10 cellular contexts compared by ENCODE assay signal in genomic region chr17:81651692-81652091, GRCh38. TPM values are rescaled to one million over a fixed set of nuclear protein-coding genes. Genes with fewer than 3 reads are reported as not detected.
A peak's percentile ranks its signal among the peaks of the same experiment; 100 is the strongest.
DNase-seq lines count a peak whose midpoint lies in the region; TF ChIP-seq lines count a peak whose summit lies in the region.
"Had no signal": no experiment of that assay in that cellular context is flagged by ENCODE, and none has a peak within 500 bp of the region (broad histone marks: within the 10 kb centered on the region; RNA-seq: fewer than 3 reads in every experiment).

No MANE protein-coding gene starts in this region.

- no peaks in the 10 kb centered on the region for H3K79me2 ChIP-seq in mammary epithelial cell (ENCODE audit: insufficient read depth, low read length)

- dilution Hi-C loops in mammary epithelial cell (cut with HindIII; ENCODE audit: low sequenced_read_pairs) = no loop called here

- H3K9me3 ChIP-seq in MG63 (peaks cover 6% of the 10 kb centered on the region; the same call in 1 of the 2 replicates), mammary epithelial cell (replicated peaks; ENCODE audit: insufficient read depth, low read length) (peaks cover 3% of the 10 kb centered on the region), ascending aorta (peaks cover 0 to 4% of the 10 kb centered on the region in 2 donors)
- H3K9me3 ChIP-seq: left lung had no signal

- H3K4me3 ChIP-seq in MG63 (no peak overlapping the region), mammary epithelial cell (replicated peaks in 1 of 3; ENCODE audit: insufficient read depth in 1 of 3, low read depth in 2 of 3, low read length in 3 of 3) (no peak overlapping the region), ascending aorta (no peak overlapping the region), lower leg skin (ENCODE audit: low read depth, poor library complexity, severe bottlenecking) (no peak overlapping the region)
- H3K4me3 ChIP-seq: left lung had no signal

- H4K20me1 ChIP-seq in mammary epithelial cell (ENCODE audit: insufficient read depth, low read length) = no peaks in the 10 kb centered on the region

- H2AFZ ChIP-seq in mammary epithelial cell (ENCODE audit: low read depth, low read length) = peak overlapping the region; percentile 44

- WGBS in mammary epithelial cell (ENCODE audit: low coverage, missing lambda C conversion rate) = 47% methylated on average over 8 of the region's 10 CpGs
- WGBS in lower leg skin, 2 donors = 80 to 86% methylated on average over 7 to 10 of the region's 10 CpGs

- CTCF ChIA-PET in mammary epithelial cell (lab: Charles Lee; ENCODE audit: low non-redundant PET) = no interaction called here

- no peak overlapping the region for H3K27ac ChIP-seq in mammary epithelial cell (ENCODE audit: insufficient read depth, low read depth, low read length)
- H3K27ac ChIP-seq in ascending aorta = no peak overlapping the region
- H3K27ac ChIP-seq: left lung had no signal

- in situ Hi-C loops in mammary epithelial cell (cut with MboI; ENCODE audit: low sequenced_read_pairs in 2 of 2) (no loop called here), KBM-7 (cut with MboI; ENCODE audit: low pct_unique_long_range_greater_than_20kb, low sequenced_read_pairs) (no loop called here)

- BruUV-seq in mammary epithelial cell (replicated peaks; lab: Mats Ljungman, UMichigan) = no TSS peak

- peaks cover 12% of the 10 kb centered on the region for H3K4me1 ChIP-seq in mammary epithelial cell (ENCODE audit: insufficient read depth, low read length)
- H3K4me1 ChIP-seq in ascending aorta = no peaks in the 10 kb centered on the region

- intact Hi-C loops in mammary epithelial cell (cut with micrococcal nuclease) (no loop called here), ascending aorta (cut with DNase I) (no loop called here), lower leg skin (cut with DNase I; ENCODE audit: low total_unique reads) (no loop called here)

- H3K4me2 ChIP-seq in mammary epithelial cell (ENCODE audit: insufficient read depth, low read depth, low read length) = no peak overlapping the region

- no peak for TF ChIP-seq POLR2A in lower leg skin (IDR thresholded peaks at IDR 0.05)

- H3K27me3 ChIP-seq in MG63 (no peaks in the 10 kb centered on the region), mammary epithelial cell (ENCODE audit: insufficient read depth, low read length) (peaks cover 11% of the 10 kb centered on the region), ascending aorta (peaks cover 5% of the 10 kb centered on the region)

- H3K9ac ChIP-seq in mammary epithelial cell (ENCODE audit: insufficient read depth, low read length) = no peak overlapping the region

- no peak for TF ChIP-seq CTCF in mammary epithelial cell (conservative IDR thresholded peaks at IDR 0.05 in 1 of 2, IDR thresholded peaks at IDR 0.05 in 1 of 2; ENCODE audit: extremely low read depth in 1 of 2, insufficient read depth in 1 of 2, low read depth in 1 of 2, low read length in 2 of 2)
- TF ChIP-seq CTCF in ascending aorta (IDR thresholded peaks at IDR 0.05) = no peak
- no peak for TF ChIP-seq CTCF in lower leg skin (IDR thresholded peaks at IDR 0.05)

- H3K36me3 ChIP-seq in MG63 (no peaks in the 10 kb centered on the region), mammary epithelial cell (ENCODE audit: insufficient read depth, low read length) (no peaks in the 10 kb centered on the region), ascending aorta (no peaks in the 10 kb centered on the region)
- H3K36me3 ChIP-seq: left lung had no signal

- peak; percentile 96 for DNase-seq in EH (ENCODE audit: low read depth)
- peak; percentile 94 for DNase-seq in MG63
- peak; percentile 69 for DNase-seq in mammary epithelial cell
- peak; percentile 27 for DNase-seq in non-pigmented ciliary epithelial cell (ENCODE audit: low read depth)
- DNase-seq in KBM-7 = no peak
- no peak for DNase-seq in ascending aorta (ENCODE audit: low spot score in 2 of 2)
- DNase-seq in lower leg skin (ENCODE audit: low spot score in 2 of 2) = no peak
- DNase-seq: NCI-H187 treated with DMSO at 0.1 percent for 48 hours had no signal

RNA-seq across cellular contexts. Expression of gene PDE6G, which starts 4.7 kb away (rescaled TPM):
- not detected in 2 replicates for total RNA-seq in MG63 (2014; rRNA removed; shearing (Covaris generic); ENCODE audit: low replicate concordance)
- total RNA-seq in mammary epithelial cell (under 1 TPM in 1 of 2 donors, not detected in 1; 0.17 TPM), ascending aorta (not detected), lower leg skin (1 to 10 TPM in 2 of 4 donors, under 1 TPM in 1, not detected in 1; 0.30 to 8.9 (median 1.1) TPM)
- polyA plus RNA-seq in mammary epithelial cell = not detected
- polyA minus RNA-seq in mammary epithelial cell = not detected
- total RNA-seq: cerebellum had no signal

RNA-seq across cellular contexts. Expression of gene TSPAN10, which starts 14.7 kb away (rescaled TPM):
- 2.6 and 3.7 TPM in 2 replicates for total RNA-seq in MG63 (2014; rRNA removed; shearing (Covaris generic); ENCODE audit: low replicate concordance)
- total RNA-seq in mammary epithelial cell = 1 to 10 TPM; 1.7 to 1.8 TPM
- 1.1 TPM for polyA plus RNA-seq in mammary epithelial cell
- polyA minus RNA-seq in mammary epithelial cell = not detected
- not detected for total RNA-seq in ascending aorta
- total RNA-seq in lower leg skin = 1 to 10 TPM in 2 of 4 donors, under 1 TPM in 1, not detected in 1; 0.57 to 2.5 (median 1.6) TPM

RNA-seq across cellular contexts. Expression of gene OXLD1, which starts 14.7 kb away (rescaled TPM):
- total RNA-seq in MG63 (2014; rRNA removed; shearing (Covaris generic); ENCODE audit: low replicate concordance) = 61.1 and 64.7 TPM in 2 replicates
- total RNA-seq in mammary epithelial cell (10 to 100 TPM; 25.2 to 42.4 TPM), ascending aorta (96.1 TPM), lower leg skin (10 to 100 TPM; 33.5 to 68.3 (median 48.2) TPM)
- 22.7 TPM for polyA plus RNA-seq in mammary epithelial cell
- 2.9 TPM for polyA minus RNA-seq in mammary epithelial cell

RNA-seq across cellular contexts. Expression of gene NPLOC4, which starts 14.8 kb away (rescaled TPM):
- total RNA-seq in MG63 (2014; rRNA removed; shearing (Covaris generic); ENCODE audit: low replicate concordance) = 109 and 157 TPM in 2 replicates
- total RNA-seq in mammary epithelial cell (100 to 1,000 TPM in 1 of 2 donors, 10 to 100 TPM in 1; 84.2 to 103 TPM), ascending aorta (128 TPM), lower leg skin (10 to 100 TPM; 49.3 to 78.7 (median 67.8) TPM)
- 70.6 TPM for polyA plus RNA-seq in mammary epithelial cell
- polyA minus RNA-seq in mammary epithelial cell = 272 TPM

RNA-seq across cellular contexts. Expression of gene CCDC137, which starts 14.8 kb away (rescaled TPM):
- 55.2 and 133 TPM in 2 replicates for total RNA-seq in MG63 (2014; rRNA removed; shearing (Covaris generic); ENCODE audit: low replicate concordance)
- 10 to 100 TPM in 1 of 2 donors, 1 to 10 TPM in 1; 5.3 to 34.0 TPM for total RNA-seq in mammary epithelial cell
- 17.9 TPM for polyA plus RNA-seq in mammary epithelial cell
- 4.9 TPM for polyA minus RNA-seq in mammary epithelial cell
- 15.8 TPM for total RNA-seq in ascending aorta
- 10 to 100 TPM; 19.7 to 35.2 (median 28.3) TPM for total RNA-seq in lower leg skin

Comparison
In these comparisons a context has a peak if more than half of its experiments do, and no peak if none do; other contexts are left out.
1. DNase-seq: peak in EH (single experiment), MG63 (single experiment), mammary epithelial cell (single experiment) and non-pigmented ciliary epithelial cell (single experiment); none in KBM-7 (single experiment), ascending aorta (0 of 2) and lower leg skin (0 of 2).